31 cellular contexts compared by ENCODE assay signal in the genomic region with DNA sequence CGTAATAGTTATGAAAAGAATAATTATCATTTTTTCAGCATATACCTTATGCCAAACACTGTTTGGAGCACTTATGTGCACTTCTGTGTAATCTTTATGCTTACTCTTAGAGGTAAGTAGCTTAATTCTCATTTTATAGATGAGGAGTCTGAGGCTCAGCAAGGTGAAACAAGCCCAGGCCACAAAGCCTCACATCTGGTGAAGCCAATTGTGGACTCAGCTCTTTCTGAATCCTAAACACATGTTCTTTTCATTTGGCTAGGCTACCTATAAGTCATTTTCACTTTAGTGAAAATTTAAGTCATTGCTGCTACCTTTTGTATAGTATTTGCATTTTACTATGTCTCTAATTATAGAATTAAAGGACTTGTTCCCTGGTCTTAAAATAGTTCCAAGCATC.
"Had no signal": no experiment of that assay in that cellular context is flagged by ENCODE, and none has a peak within 500 bp of the region (broad histone marks: within the 10 kb centered on the region; RNA-seq: fewer than 3 reads in every experiment).

No MANE protein-coding gene starts in this region.

- H3K4me1 Mint-ChIP-seq: activated B cell treated with CpG ODN at 0.5 μM for 24 hours; central memory CD8-positive, alpha-beta T cell had no signal

- H3K4me3 ChIP-seq: adrenal gland, body of pancreas, breast epithelium, colonic mucosa had no signal

- H3K27ac Mint-ChIP-seq: activated B cell treated with CpG ODN at 0.5 μM for 24 hours; activated CD4-positive, alpha-beta memory T cell treated with anti-CD3 and anti-CD28 coated beads for 36 hours; activated CD8-positive, alpha-beta T cell treated with anti-CD3 and anti-CD28 coated beads for 36 hours; activated naive CD4-positive, alpha-beta T cell treated with anti-CD3 and anti-CD28 coated beads for 36 hours; activated naive CD4-positive, alpha-beta T cell treated with anti-CD3 and anti-CD28 coated beads, Interleukin-2, amount 50 U/mL, for 72 hours; activated naive CD8-positive, alpha-beta T cell treated with anti-CD3 and anti-CD28 coated beads for 36 hours; activated T-cell treated with anti-CD3 and anti-CD28 coated beads, Interleukin-2, amount 50 U/mL, for 72 hours; activated T-helper 1 cell treated with anti-CD3 and anti-CD28 coated beads, Interleukin-12 subunit alpha, Interleukin-12 subunit beta, Interleukin-2, Interleukin-4 antibody, amounts not matched to agents 30 ng/mL and 10 ng/mL and 1 ng/mL, durations not matched to agents 14 hours and 24 hours and 36 hours; activated T-helper 17 cell treated with anti-CD3 and anti-CD28 coated beads, Interleukin-2, amount 50 U/mL, for 72 hours; T-helper 17 cell had no signal

- DNase-seq: activated B cell treated with CpG ODN at 0.5 μM for 24 hours; activated CD4-positive, alpha-beta memory T cell treated with anti-CD3 and anti-CD28 coated beads for 36 hours; activated CD4-positive, alpha-beta T cell treated with anti-CD3 and anti-CD28 coated beads for 4 hours; activated CD4-positive, alpha-beta T cell treated with anti-CD3 and anti-CD28 coated beads, Interleukin-2, amount 50 U/mL, for 1 hour; activated CD4-positive, alpha-beta T cell treated with anti-CD3 and anti-CD28 coated beads, Interleukin-2, amount 50 U/mL, for 4 hours; activated CD4-positive, CD25-positive, alpha-beta regulatory T cell treated with anti-CD3 and anti-CD28 coated beads, Interleukin-2, amount 50 U/mL, for 72 hours; activated CD8-positive, alpha-beta memory T cell treated with anti-CD3 and anti-CD28 coated beads, Interleukin-2, amount 50 U/mL, for 4 hours; activated CD8-positive, alpha-beta T cell treated with anti-CD3 and anti-CD28 coated beads for 36 hours; activated effector memory CD4-positive, alpha-beta T cell treated with anti-CD3 and anti-CD28 coated beads, Interleukin-2, amount 50 U/mL, for 16 hours; activated gamma-delta T cell treated with Interleukin-2 at 50 U/mL for 16 hours; activated naive CD4-positive, alpha-beta T cell; activated naive CD4-positive, alpha-beta T cell treated with anti-CD3 and anti-CD28 coated beads for 36 hours; activated naive CD4-positive, alpha-beta T cell treated with anti-CD3 and anti-CD28 coated beads, Interleukin-2, amount 50 U/mL, for 16 hours; activated naive CD8-positive, alpha-beta T cell treated with anti-CD3 and anti-CD28 coated beads for 36 hours; activated T-cell treated with anti-CD3 and anti-CD28 coated beads for 4 hours; activated T-cell treated with anti-CD3 and anti-CD28 coated beads, Interleukin-2, amount 50 U/mL, for 1 hour; activated T-cell treated with anti-CD3 and anti-CD28 coated beads, Interleukin-2, amount 50 U/mL, for 4 hours; activated T-cell treated with anti-CD3 and anti-CD28 coated beads, Interleukin-2, amount 50 U/mL, for 72 hours; adrenal gland; amniotic stem cell; aorta; body of pancreas; brain microvascular endothelial cell; colonic mucosa; T-helper 17 cell had no signal

- H3K27me3 ChIP-seq: adrenal gland, body of pancreas, brain microvascular endothelial cell, breast epithelium, colonic mucosa had no signal

- H3K36me3 Mint-ChIP-seq: activated CD4-positive, alpha-beta memory T cell treated with anti-CD3 and anti-CD28 coated beads for 36 hours; activated naive CD4-positive, alpha-beta T cell treated with anti-CD3 and anti-CD28 coated beads, Interleukin-2, amount 50 U/mL, for 72 hours; activated naive CD8-positive, alpha-beta T cell treated with anti-CD3 and anti-CD28 coated beads for 36 hours had no signal

- ATAC-seq: activated CD8-positive, alpha-beta T cell treated with anti-CD3 and anti-CD28 coated beads for 36 hours; activated naive CD4-positive, alpha-beta T cell treated with anti-CD3 and anti-CD28 coated beads, Interleukin-2, amount 50 U/mL, for 72 hours; activated T-cell treated with anti-CD3 and anti-CD28 coated beads, Interleukin-2, amount 50 U/mL, for 4 hours; activated T-cell treated with anti-CD3 and anti-CD28 coated beads, Interleukin-2, amount 50 U/mL, for 72 hours; activated T-helper 17 cell treated with anti-CD3 and anti-CD28 coated beads, Interleukin-2, amount 50 U/mL, for 72 hours; body of pancreas; T-helper 17 cell had no signal

- H3K36me3 ChIP-seq: adrenal gland, brain microvascular endothelial cell, breast epithelium, colonic mucosa had no signal

- H3K27ac ChIP-seq: body of pancreas, brain microvascular endothelial cell, breast epithelium, colonic mucosa, VCaP had no signal

- H3K4me3 Mint-ChIP-seq: activated B cell treated with CpG ODN at 0.5 μM for 24 hours; activated CD4-positive, alpha-beta memory T cell treated with anti-CD3 and anti-CD28 coated beads for 36 hours; activated CD8-positive, alpha-beta T cell treated with anti-CD3 and anti-CD28 coated beads for 36 hours; activated naive CD4-positive, alpha-beta T cell treated with anti-CD3 and anti-CD28 coated beads for 36 hours; activated naive CD8-positive, alpha-beta T cell treated with anti-CD3 and anti-CD28 coated beads for 36 hours; activated T-cell treated with anti-CD3 and anti-CD28 coated beads, Interleukin-2, amount 50 U/mL, for 4 hours; activated T-cell treated with anti-CD3 and anti-CD28 coated beads, Interleukin-2, amount 50 U/mL, for 72 hours; activated T-helper 1 cell treated with anti-CD3 and anti-CD28 coated beads, Interleukin-12 subunit alpha, Interleukin-12 subunit beta, Interleukin-2, Interleukin-4 antibody, amounts not matched to agents 30 ng/mL and 10 ng/mL and 1 ng/mL, durations not matched to agents 14 hours and 24 hours and 36 hours; activated T-helper 17 cell treated with anti-CD3 and anti-CD28 coated beads, Interleukin-2, amount 50 U/mL, for 72 hours; central memory CD8-positive, alpha-beta T cell; T-helper 17 cell had no signal

- H3K27me3 Mint-ChIP-seq: activated CD4-positive, alpha-beta memory T cell treated with anti-CD3 and anti-CD28 coated beads for 36 hours; activated CD8-positive, alpha-beta T cell treated with anti-CD3 and anti-CD28 coated beads for 36 hours; activated naive CD8-positive, alpha-beta T cell treated with anti-CD3 and anti-CD28 coated beads for 36 hours; central memory CD8-positive, alpha-beta T cell had no signal

- H3K9me3 Mint-ChIP-seq: activated B cell treated with CpG ODN at 0.5 μM for 24 hours; activated CD4-positive, alpha-beta memory T cell treated with anti-CD3 and anti-CD28 coated beads for 36 hours; activated CD8-positive, alpha-beta T cell treated with anti-CD3 and anti-CD28 coated beads for 36 hours; activated naive CD4-positive, alpha-beta T cell treated with anti-CD3 and anti-CD28 coated beads for 36 hours; activated naive CD8-positive, alpha-beta T cell treated with anti-CD3 and anti-CD28 coated beads for 36 hours; activated T-cell treated with anti-CD3 and anti-CD28 coated beads, Interleukin-2, amount 50 U/mL, for 4 hours; activated T-cell treated with anti-CD3 and anti-CD28 coated beads, Interleukin-2, amount 50 U/mL, for 72 hours; activated T-helper 1 cell treated with anti-CD3 and anti-CD28 coated beads, Interleukin-12 subunit alpha, Interleukin-12 subunit beta, Interleukin-2, Interleukin-4 antibody, amounts not matched to agents 30 ng/mL and 10 ng/mL and 1 ng/mL, durations not matched to agents 14 hours and 24 hours and 36 hours; activated T-helper 17 cell treated with anti-CD3 and anti-CD28 coated beads, Interleukin-2, amount 50 U/mL, for 72 hours; central memory CD8-positive, alpha-beta T cell had no signal

- H3K9me3 ChIP-seq: adrenal gland, body of pancreas, breast epithelium, colonic mucosa had no signal

- H3K4me1 ChIP-seq: breast epithelium, colonic mucosa had no signal
